ENCODE assay signal across 1 cellular context in the genomic region with DNA sequence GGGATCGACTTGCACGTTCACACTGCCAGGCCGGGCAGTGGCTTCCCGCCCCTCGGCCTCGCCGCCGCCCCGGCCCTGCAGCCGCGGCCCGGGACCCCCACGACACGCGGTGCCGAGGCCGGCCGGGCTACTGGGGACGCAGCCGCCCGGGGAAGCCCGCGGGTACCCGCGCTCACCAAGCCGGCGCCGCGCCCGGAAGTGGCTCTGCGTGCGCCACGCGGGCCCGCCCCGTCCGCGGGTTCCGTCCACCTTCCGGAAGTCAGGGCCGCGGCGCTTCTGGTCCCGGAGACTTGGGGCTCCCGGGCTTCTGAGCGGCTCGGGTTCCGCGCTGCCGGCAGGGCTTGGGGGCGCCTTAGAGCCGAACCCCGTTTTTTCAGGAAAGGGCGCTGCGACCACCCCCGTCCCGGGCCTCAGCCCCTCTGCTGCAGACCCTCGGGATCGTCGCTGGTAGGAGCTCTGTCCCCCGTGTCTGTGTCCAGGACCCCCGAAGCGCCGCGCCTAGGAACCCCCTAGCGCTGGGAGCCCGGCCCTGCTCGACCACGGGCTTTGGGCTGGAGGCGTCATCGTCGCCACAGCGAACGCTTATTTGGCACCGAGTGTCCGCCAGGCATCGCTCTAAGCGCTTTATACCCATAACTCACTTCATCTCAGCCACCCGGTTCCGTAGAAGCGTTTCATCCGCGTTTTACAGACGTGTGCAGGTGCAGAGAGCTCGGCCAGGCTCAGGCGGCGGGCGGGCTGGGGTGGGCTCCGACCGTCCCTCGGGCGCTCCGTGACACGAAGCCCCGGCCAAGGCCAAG.
TF ChIP-seq lines count a peak whose summit lies in the region.

A gene with protein sequence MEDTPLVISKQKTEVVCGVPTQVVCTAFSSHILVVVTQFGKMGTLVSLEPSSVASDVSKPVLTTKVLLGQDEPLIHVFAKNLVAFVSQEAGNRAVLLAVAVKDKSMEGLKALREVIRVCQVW (minus strand): TSS at position 200 of the 800 bp plus-strand sequence. CDS start 693 bp downstream, outside the sequence.

TF ChIP-seq in K562, 482 proteins besides CTCF, POLR2A, EP300 and RAD21 (continued from another document and continues in another):
- TF ChIP-seq, protein P1, sequence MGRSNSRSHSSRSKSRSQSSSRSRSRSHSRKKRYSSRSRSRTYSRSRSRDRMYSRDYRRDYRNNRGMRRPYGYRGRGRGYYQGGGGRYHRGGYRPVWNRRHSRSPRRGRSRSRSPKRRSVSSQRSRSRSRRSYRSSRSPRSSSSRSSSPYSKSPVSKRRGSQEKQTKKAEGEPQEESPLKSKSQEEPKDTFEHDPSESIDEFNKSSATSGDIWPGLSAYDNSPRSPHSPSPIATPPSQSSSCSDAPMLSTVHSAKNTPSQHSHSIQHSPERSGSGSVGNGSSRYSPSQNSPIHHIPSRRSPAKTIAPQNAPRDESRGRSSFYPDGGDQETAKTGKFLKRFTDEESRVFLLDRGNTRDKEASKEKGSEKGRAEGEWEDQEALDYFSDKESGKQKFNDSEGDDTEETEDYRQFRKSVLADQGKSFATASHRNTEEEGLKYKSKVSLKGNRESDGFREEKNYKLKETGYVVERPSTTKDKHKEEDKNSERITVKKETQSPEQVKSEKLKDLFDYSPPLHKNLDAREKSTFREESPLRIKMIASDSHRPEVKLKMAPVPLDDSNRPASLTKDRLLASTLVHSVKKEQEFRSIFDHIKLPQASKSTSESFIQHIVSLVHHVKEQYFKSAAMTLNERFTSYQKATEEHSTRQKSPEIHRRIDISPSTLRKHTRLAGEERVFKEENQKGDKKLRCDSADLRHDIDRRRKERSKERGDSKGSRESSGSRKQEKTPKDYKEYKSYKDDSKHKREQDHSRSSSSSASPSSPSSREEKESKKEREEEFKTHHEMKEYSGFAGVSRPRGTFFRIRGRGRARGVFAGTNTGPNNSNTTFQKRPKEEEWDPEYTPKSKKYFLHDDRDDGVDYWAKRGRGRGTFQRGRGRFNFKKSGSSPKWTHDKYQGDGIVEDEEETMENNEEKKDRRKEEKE (IDR thresholded peaks at IDR 0.05; ENCODE audit: borderline replicate concordance in 1 of 2, control insufficient read depth in 1 of 2, low read depth in 2 of 2, low read length in 1 of 2), result peak in 1 of 2 experiments; percentile 89; a peak in 2 of 4 replicates
- no peak for TF ChIP-seq ZNF121 (CRISPR knock-in tag; conservative IDR thresholded peaks at IDR 0.05)
- no peak for TF ChIP-seq TAF15 (IDR thresholded peaks at IDR 0.05; ENCODE audit: low read depth, low read length)
- peak; percentile 70 for TF ChIP-seq SUPT5H (IDR thresholded peaks at IDR 0.05)
- no peak for TF ChIP-seq ZNF780A (CRISPR knock-in tag; IDR thresholded peaks at IDR 0.05)
- no peak for TF ChIP-seq SNRNP70 (optimal IDR thresholded peaks at IDR 0.05; ENCODE audit: low read depth, low read length)
- peak; percentile 88; the same call in 1 of the 2 replicates for TF ChIP-seq DIDO1 (tag; IDR thresholded peaks at IDR 0.05; ENCODE audit: low read depth)
- no peak for TF ChIP-seq HDAC6 (IDR thresholded peaks at IDR 0.05; ENCODE audit: low read depth, low read length)
- TF ChIP-seq, protein P2, sequence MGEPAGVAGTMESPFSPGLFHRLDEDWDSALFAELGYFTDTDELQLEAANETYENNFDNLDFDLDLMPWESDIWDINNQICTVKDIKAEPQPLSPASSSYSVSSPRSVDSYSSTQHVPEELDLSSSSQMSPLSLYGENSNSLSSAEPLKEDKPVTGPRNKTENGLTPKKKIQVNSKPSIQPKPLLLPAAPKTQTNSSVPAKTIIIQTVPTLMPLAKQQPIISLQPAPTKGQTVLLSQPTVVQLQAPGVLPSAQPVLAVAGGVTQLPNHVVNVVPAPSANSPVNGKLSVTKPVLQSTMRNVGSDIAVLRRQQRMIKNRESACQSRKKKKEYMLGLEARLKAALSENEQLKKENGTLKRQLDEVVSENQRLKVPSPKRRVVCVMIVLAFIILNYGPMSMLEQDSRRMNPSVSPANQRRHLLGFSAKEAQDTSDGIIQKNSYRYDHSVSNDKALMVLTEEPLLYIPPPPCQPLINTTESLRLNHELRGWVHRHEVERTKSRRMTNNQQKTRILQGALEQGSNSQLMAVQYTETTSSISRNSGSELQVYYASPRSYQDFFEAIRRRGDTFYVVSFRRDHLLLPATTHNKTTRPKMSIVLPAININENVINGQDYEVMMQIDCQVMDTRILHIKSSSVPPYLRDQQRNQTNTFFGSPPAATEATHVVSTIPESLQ (CRISPR knock-in tag; IDR thresholded peaks at IDR 0.05), result no peak
- TF ChIP-seq TCF3 (CRISPR knock-in tag; IDR thresholded peaks at IDR 0.05), result 0 out of 2 replicates have a peak, but pooled peaks have one; percentile 14
- TF ChIP-seq FOXA3 (CRISPR knock-in tag; conservative IDR thresholded peaks at IDR 0.05 in 1 of 2, IDR thresholded peaks at IDR 0.05 in 1 of 2), result no peak
- no peak for TF ChIP-seq ARHGAP35 (IDR thresholded peaks at IDR 0.05; ENCODE audit: partially characterized antibody)
- TF ChIP-seq, protein P3, sequence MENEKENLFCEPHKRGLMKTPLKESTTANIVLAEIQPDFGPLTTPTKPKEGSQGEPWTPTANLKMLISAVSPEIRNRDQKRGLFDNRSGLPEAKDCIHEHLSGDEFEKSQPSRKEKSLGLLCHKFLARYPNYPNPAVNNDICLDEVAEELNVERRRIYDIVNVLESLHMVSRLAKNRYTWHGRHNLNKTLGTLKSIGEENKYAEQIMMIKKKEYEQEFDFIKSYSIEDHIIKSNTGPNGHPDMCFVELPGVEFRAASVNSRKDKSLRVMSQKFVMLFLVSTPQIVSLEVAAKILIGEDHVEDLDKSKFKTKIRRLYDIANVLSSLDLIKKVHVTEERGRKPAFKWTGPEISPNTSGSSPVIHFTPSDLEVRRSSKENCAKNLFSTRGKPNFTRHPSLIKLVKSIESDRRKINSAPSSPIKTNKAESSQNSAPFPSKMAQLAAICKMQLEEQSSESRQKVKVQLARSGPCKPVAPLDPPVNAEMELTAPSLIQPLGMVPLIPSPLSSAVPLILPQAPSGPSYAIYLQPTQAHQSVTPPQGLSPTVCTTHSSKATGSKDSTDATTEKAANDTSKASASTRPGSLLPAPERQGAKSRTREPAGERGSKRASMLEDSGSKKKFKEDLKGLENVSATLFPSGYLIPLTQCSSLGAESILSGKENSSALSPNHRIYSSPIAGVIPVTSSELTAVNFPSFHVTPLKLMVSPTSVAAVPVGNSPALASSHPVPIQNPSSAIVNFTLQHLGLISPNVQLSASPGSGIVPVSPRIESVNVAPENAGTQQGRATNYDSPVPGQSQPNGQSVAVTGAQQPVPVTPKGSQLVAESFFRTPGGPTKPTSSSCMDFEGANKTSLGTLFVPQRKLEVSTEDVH (IDR thresholded peaks at IDR 0.05; ENCODE audit: low read depth, partially characterized antibody), result peak; percentile 85
- TF ChIP-seq, protein P4, sequence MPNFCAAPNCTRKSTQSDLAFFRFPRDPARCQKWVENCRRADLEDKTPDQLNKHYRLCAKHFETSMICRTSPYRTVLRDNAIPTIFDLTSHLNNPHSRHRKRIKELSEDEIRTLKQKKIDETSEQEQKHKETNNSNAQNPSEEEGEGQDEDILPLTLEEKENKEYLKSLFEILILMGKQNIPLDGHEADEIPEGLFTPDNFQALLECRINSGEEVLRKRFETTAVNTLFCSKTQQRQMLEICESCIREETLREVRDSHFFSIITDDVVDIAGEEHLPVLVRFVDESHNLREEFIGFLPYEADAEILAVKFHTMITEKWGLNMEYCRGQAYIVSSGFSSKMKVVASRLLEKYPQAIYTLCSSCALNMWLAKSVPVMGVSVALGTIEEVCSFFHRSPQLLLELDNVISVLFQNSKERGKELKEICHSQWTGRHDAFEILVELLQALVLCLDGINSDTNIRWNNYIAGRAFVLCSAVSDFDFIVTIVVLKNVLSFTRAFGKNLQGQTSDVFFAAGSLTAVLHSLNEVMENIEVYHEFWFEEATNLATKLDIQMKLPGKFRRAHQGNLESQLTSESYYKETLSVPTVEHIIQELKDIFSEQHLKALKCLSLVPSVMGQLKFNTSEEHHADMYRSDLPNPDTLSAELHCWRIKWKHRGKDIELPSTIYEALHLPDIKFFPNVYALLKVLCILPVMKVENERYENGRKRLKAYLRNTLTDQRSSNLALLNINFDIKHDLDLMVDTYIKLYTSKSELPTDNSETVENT (CRISPR knock-in tag; IDR thresholded peaks at IDR 0.05), result peak; percentile 39; the same call in 1 of the 2 replicates
- TF ChIP-seq ZC3H8 (IDR thresholded peaks at IDR 0.05), result no peak
- TF ChIP-seq MTA2 (IDR thresholded peaks at IDR 0.05; ENCODE audit: low read depth), result no peak
- no peak for TF ChIP-seq MYBL2 (IDR thresholded peaks at IDR 0.05; ENCODE audit: low read depth)
- TF ChIP-seq MYBL2 (CRISPR knock-in tag; IDR thresholded peaks at IDR 0.05; ENCODE audit: borderline replicate concordance), result no peak
- TF ChIP-seq ZFP30 (CRISPR knock-in tag; IDR thresholded peaks at IDR 0.05; ENCODE audit: borderline replicate concordance), result no peak
- TF ChIP-seq SRSF1 (IDR thresholded peaks at IDR 0.05; ENCODE audit: low read depth, low read length), result 0 out of 2 replicates have a peak, but pooled peaks have one; percentile 53
- TF ChIP-seq, protein P5, sequence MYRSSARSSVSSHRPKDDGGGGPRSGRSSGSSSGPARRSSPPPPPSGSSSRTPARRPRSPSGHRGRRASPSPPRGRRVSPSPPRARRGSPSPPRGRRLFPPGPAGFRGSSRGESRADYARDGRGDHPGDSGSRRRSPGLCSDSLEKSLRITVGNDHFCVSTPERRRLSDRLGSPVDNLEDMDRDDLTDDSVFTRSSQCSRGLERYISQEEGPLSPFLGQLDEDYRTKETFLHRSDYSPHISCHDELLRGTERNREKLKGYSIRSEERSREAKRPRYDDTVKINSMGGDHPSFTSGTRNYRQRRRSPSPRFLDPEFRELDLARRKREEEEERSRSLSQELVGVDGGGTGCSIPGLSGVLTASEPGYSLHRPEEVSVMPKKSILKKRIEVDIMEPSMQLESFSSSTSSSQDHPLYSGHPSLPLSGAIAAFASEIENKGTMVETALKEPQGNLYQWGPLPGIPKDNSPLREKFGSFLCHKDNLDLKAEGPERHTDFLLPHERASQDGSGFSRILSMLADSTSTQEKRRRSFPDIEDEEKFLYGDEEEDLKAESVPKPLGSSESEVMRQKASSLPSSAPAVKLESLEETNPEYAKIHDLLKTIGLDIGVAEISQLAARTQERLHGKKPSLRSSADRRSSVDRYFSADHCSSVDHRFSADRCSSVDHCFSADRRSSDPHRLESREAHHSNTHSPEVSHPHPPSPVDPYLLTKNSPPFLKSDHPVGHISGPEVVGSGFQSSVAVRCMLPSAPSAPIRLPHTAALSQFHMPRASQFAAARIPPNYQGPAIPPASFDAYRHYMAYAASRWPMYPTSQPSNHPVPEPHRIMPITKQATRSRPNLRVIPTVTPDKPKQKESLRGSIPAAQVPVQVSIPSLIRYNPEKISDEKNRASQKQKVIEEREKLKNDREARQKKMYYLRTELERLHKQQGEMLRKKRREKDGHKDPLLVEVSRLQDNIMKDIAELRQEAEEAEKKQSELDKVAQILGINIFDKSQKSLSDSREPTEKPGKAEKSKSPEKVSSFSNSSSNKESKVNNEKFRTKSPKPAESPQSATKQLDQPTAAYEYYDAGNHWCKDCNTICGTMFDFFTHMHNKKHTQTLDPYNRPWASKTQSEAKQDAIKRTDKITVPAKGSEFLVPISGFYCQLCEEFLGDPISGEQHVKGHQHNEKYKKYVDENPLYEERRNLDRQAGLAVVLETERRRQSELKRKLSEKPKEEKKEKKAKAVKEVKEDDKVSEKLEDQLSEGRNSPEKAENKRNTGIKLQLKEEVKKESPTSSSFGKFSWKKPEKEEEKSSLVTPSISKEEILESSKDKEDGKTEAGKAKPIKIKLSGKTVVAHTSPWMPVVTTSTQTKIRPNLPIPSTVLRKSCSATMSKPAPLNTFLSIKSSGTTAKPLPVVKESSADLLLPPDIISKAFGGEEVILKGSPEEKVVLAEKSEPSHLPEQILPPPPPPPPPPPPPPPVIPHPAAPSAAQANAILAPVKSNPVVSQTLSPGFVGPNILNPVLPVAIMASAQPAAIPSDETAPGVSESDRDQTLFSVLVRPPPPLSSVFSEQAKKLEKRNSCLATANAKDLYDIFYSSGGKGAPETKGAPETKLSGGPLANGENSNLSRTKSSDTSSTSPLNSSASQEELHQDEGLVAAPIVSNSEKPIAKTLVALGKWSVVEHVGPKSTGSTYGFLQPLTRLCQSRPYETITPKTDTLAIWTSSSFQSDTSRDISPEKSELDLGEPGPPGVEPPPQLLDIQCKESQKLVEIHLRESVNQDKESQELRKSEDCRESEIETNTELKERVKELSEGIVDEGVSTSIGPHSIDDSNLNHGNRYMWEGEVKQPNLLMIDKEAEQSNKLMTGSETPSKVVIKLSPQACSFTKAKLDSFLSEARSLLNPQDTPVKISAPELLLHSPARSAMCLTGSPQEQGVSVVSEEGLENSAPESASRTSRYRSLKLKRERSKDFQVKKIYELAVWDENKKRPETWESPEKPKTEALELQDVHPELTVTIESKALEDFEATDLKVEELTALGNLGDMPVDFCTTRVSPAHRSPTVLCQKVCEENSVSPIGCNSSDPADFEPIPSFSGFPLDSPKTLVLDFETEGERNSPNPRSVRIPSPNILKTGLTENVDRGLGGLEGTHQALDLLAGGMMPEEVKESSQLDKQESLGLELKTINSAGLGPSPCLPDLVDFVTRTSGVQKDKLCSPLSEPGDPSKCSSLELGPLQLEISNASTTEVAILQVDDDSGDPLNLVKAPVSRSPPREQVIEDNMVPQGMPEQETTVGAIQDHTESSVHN (IDR thresholded peaks at IDR 0.05; ENCODE audit: borderline replicate concordance in 1 of 2, low read depth in 1 of 2), result no peak
- TF ChIP-seq, protein P6, sequence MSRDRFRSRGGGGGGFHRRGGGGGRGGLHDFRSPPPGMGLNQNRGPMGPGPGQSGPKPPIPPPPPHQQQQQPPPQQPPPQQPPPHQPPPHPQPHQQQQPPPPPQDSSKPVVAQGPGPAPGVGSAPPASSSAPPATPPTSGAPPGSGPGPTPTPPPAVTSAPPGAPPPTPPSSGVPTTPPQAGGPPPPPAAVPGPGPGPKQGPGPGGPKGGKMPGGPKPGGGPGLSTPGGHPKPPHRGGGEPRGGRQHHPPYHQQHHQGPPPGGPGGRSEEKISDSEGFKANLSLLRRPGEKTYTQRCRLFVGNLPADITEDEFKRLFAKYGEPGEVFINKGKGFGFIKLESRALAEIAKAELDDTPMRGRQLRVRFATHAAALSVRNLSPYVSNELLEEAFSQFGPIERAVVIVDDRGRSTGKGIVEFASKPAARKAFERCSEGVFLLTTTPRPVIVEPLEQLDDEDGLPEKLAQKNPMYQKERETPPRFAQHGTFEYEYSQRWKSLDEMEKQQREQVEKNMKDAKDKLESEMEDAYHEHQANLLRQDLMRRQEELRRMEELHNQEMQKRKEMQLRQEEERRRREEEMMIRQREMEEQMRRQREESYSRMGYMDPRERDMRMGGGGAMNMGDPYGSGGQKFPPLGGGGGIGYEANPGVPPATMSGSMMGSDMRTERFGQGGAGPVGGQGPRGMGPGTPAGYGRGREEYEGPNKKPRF (IDR thresholded peaks at IDR 0.05; ENCODE audit: low read depth, low read length), result no peak
- TF ChIP-seq ETV1 (tag; conservative IDR thresholded peaks at IDR 0.05; ENCODE audit: low read depth), result peak; percentile 57
- TF ChIP-seq KLF10 (CRISPR knock-in tag; IDR thresholded peaks at IDR 0.05), result no peak
- peak; percentile 65; the same call in 1 of the 2 replicates for TF ChIP-seq MBD2 (IDR thresholded peaks at IDR 0.05; ENCODE audit: borderline replicate concordance, low read depth)
- peak in 2 of 3 experiments; percentile 57 to 78 for TF ChIP-seq YY1 (IDR thresholded peaks at IDR 0.05; ENCODE audit: borderline replicate concordance in 1 of 3, control insufficient read depth in 1 of 3, extremely low read depth in 1 of 3, insufficient read depth in 3 of 3, insufficient read length in 1 of 3, insufficient replicate concordance in 2 of 3, low read depth in 1 of 3, low read length in 2 of 3)
